Comparison of ENCODE assay signal across 29 cellular contexts in the genomic region with DNA sequence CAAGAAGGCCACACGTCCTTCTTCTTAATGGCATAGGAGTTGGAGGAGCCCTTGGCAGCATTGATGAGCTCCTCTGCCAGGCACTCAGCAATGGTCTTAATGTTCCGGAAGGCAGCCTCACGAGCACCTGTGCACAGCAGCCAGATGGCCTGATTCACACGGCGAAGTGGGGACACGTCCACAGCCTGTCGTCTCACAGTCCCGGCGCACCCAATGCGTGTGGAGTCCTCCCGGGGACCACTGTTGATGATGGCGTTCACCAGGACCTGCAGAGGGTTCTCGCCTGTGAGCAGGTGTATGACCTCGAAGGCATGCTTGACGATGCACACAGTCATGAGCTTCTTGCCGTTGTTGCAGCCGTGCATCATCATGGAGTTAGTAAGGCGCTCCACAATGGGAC.
"Had no signal": no experiment of that assay in that cellular context is flagged by ENCODE, and none has a peak within 500 bp of the region (broad histone marks: within the 10 kb centered on the region; RNA-seq: fewer than 3 reads in every experiment).

No MANE protein-coding gene starts in this region.

- H3K27ac ChIP-seq: colonic mucosa, coronary artery, dorsolateral prefrontal cortex, epithelial cell of prostate, esophagus muscularis mucosa, esophagus squamous epithelium, foreskin keratinocyte, gastrocnemius medialis, gastroesophageal sphincter, heart left ventricle, heart right ventricle had no signal

- H3K27me3 ChIP-seq: colonic mucosa, dorsolateral prefrontal cortex, esophagus muscularis mucosa, esophagus squamous epithelium, foreskin keratinocyte, gastrocnemius medialis, gastroesophageal sphincter, heart left ventricle, heart right ventricle had no signal

- ATAC-seq: effector memory CD8-positive, alpha-beta T cell; esophagus mucosa; foreskin keratinocyte; gastrocnemius medialis; gastroesophageal sphincter; heart left ventricle; heart right ventricle had no signal

- H3K4me1 Mint-ChIP-seq: endodermal cell had no signal

- DNase-seq: colonic mucosa; cortex of kidney; dermis blood vessel endothelial cell; effector CD4-positive, alpha-beta T cell; effector CD8-positive, alpha-beta T cell; effector memory CD4-positive, alpha-beta T cell; effector memory CD8-positive, alpha-beta T cell; endodermal cell; erythroblast; esophagus squamous epithelium; foreskin fibroblast; foreskin keratinocyte; foreskin melanocyte; gastrocnemius medialis; glutamatergic neuron; head of caudate nucleus; heart left ventricle; heart right ventricle had no signal

- H3K9me3 Mint-ChIP-seq: effector memory CD8-positive, alpha-beta T cell had no signal

- H3K9me3 ChIP-seq: colonic mucosa, esophagus muscularis mucosa, gastrocnemius medialis had no signal

- H3K4me3 ChIP-seq: colonic mucosa, coronary artery, dorsolateral prefrontal cortex, esophagus muscularis mucosa, esophagus squamous epithelium, gastrocnemius medialis, gastroesophageal sphincter, heart left ventricle, heart right ventricle had no signal

- H3K36me3 ChIP-seq: colonic mucosa, gastrocnemius medialis had no signal

- H3K4me1 ChIP-seq: colonic mucosa had no signal

- H3K27ac Mint-ChIP-seq: dendritic cell treated with granulocyte-macrophage colony-stimulating factor and Interleukin-4, amounts not matched to agents 40 ng/mL and 50 ng/mL, for 4 days; effector memory CD8-positive, alpha-beta T cell; endodermal cell had no signal

- H3K4me3 Mint-ChIP-seq: dendritic cell treated with granulocyte-macrophage colony-stimulating factor and Interleukin-4, amounts not matched to agents 40 ng/mL and 50 ng/mL, for 4 days; effector memory CD8-positive, alpha-beta T cell; endodermal cell had no signal

- FAIRE-seq: colon, endometrium, endothelial cell of umbilical vein, frontal cortex had no signal
